In genomic region chr18:3207565-3207964, GRCh38 we compare ENCODE assay signal across 15 cellular contexts. TPM values are rescaled to one million over a fixed set of nuclear protein-coding genes. Genes with fewer than 3 reads are reported as not detected.
DNase-seq lines count a peak whose midpoint lies in the region; ATAC-seq and TF ChIP-seq lines count a peak whose summit lies in the region.
"Had no signal": no experiment of that assay in that cellular context is flagged by ENCODE, and none has a peak within 500 bp of the region (broad histone marks: within the 10 kb centered on the region; RNA-seq: fewer than 3 reads in every experiment).

No MANE protein-coding gene starts in this region.

- H3K27ac ChIP-seq in WERI-Rb-1: no peak overlapping the region
- H3K27ac ChIP-seq: neural progenitor cell, VCaP had no signal

- no peak overlapping the region for H3K27ac Mint-ChIP-seq in activated T-helper 17 cell treated with anti-CD3 and anti-CD28 coated beads, Interleukin-2, amount 50 U/mL, for 72 hours
- H3K27ac Mint-ChIP-seq: activated T-helper 2 cell treated with anti-CD3 and anti-CD28 coated beads, Interferon-gamma antibody, Interleukin-2, Interleukin-4, amounts not matched to agents 10 μg/mL and 5 μg/mL and 100 μg/mL, durations not matched to agents 14 hours and 24 hours and 36 hours; neural progenitor cell had no signal

- H3K27me3 ChIP-seq in WERI-Rb-1 (ENCODE audit: insufficient read depth, low read depth, severe bottlenecking): no peaks in the 10 kb centered on the region
- H3K27me3 ChIP-seq: neural progenitor cell had no signal

- no peak overlapping the region for H3K4me3 ChIP-seq in WERI-Rb-1 (ENCODE audit: low read depth, low read length)
- H3K4me3 ChIP-seq: neural progenitor cell had no signal

- H3K36me3 ChIP-seq in WERI-Rb-1: no peaks in the 10 kb centered on the region

- peaks cover 3% of the 10 kb centered on the region for H3K4me1 Mint-ChIP-seq in activated T-helper 17 cell treated with anti-CD3 and anti-CD28 coated beads, Interleukin-2, amount 50 U/mL, for 72 hours

- DNase-seq in Right ventricle myocardium inferior (ENCODE audit: missing footprints): no peak
- no peak for DNase-seq in cardiac septum (ENCODE audit: low spot score)
- peak; percentile 31 for DNase-seq in iris pigment epithelial cell (ENCODE audit: low read depth)
- DNase-seq in WERI-Rb-1: no peak
- no peak for DNase-seq in GM19240 (ENCODE audit: insufficient read length, low spot score)
- DNase-seq: cerebellar nuclear complex; DND-41; stimulated activated CD4-positive, alpha-beta T cell treated with anti-CD3 and anti-CD28 coated beads, Interleukin-12 subunit alpha, Interleukin-12 subunit beta, amount 100 ng/mL, for 4 hours had no signal

- peaks cover 10% of the 10 kb centered on the region for H3K9me3 Mint-ChIP-seq in activated T-helper 17 cell treated with anti-CD3 and anti-CD28 coated beads, Interleukin-2, amount 50 U/mL, for 72 hours

- no peaks in the 10 kb centered on the region for H3K27me3 Mint-ChIP-seq in activated T-helper 17 cell treated with anti-CD3 and anti-CD28 coated beads, Interleukin-2, amount 50 U/mL, for 72 hours

- intact Hi-C loops in Right ventricle myocardium inferior (cut with DNase I): no loop called here
- intact Hi-C loops in cardiac septum (cut with DNase I): no loop called here

- no peak overlapping the region for H3K4me3 Mint-ChIP-seq in activated T-helper 17 cell treated with anti-CD3 and anti-CD28 coated beads, Interleukin-2, amount 50 U/mL, for 72 hours
- H3K4me3 Mint-ChIP-seq: neural progenitor cell had no signal

- ATAC-seq in Right ventricle myocardium inferior (peak; percentile 46), HG03139 (IDR thresholded peaks at IDR 0.05; ENCODE audit: unreplicated experiment) (no peak), GM21390 (IDR thresholded peaks at IDR 0.05; ENCODE audit: unreplicated experiment) (no peak)
- ATAC-seq in activated T-helper 17 cell treated with anti-CD3 and anti-CD28 coated beads, Interleukin-2, amount 50 U/mL, for 72 hours (replicated peaks): peak; percentile 72
- ATAC-seq: left lobe of liver had no signal

- no peaks in the 10 kb centered on the region for H3K36me3 Mint-ChIP-seq in activated T-helper 17 cell treated with anti-CD3 and anti-CD28 coated beads, Interleukin-2, amount 50 U/mL, for 72 hours (ENCODE audit: low read depth)
- H3K36me3 Mint-ChIP-seq: neural progenitor cell had no signal

- TF ChIP-seq CTCF in WERI-Rb-1 (IDR thresholded peaks at IDR 0.05; ENCODE audit: low read depth, low read length): no peak

- peaks cover 3% of the 10 kb centered on the region for H3K9me3 ChIP-seq in WERI-Rb-1 (ENCODE audit: severe bottlenecking)

RNA-seq across cellular contexts. Expression of gene MYOM1, which starts 12.2 kb away (rescaled TPM):
- total RNA-seq in Right ventricle myocardium inferior: 611 TPM
- total RNA-seq in cardiac septum: 878 TPM
- total RNA-seq in activated T-helper 17 cell treated with anti-CD3 and anti-CD28 coated beads, Interleukin-2, amount 50 U/mL, for 72 hours: 1 to 10 TPM in 1 of 2 donors, under 1 TPM in 1; 0.52 to 2.0 TPM

RNA-seq across cellular contexts. Expression of gene MYL12A, which starts 40.0 kb away (rescaled TPM):
- 2,252 TPM for total RNA-seq in Right ventricle myocardium inferior
- 4,186 TPM for total RNA-seq in cardiac septum
- 100 to 1,000 TPM; 392 to 483 TPM for total RNA-seq in activated T-helper 17 cell treated with anti-CD3 and anti-CD28 coated beads, Interleukin-2, amount 50 U/mL, for 72 hours

RNA-seq across cellular contexts. Expression of gene MYL12B, which starts 54.4 kb away (rescaled TPM):
- total RNA-seq in Right ventricle myocardium inferior: 180 TPM
- 228 TPM for total RNA-seq in cardiac septum
- total RNA-seq in activated T-helper 17 cell treated with anti-CD3 and anti-CD28 coated beads, Interleukin-2, amount 50 U/mL, for 72 hours: 100 to 1,000 TPM; 206 to 271 TPM

Comparison
In these comparisons a context has a peak if more than half of its experiments do, and no peak if none do; other contexts are left out.
1. ATAC-seq: peak in Right ventricle myocardium inferior (single experiment) and activated T-helper 17 cell treated with anti-CD3 and anti-CD28 coated beads, Interleukin-2, amount 50 U/mL, for 72 hours (single experiment); none in HG03139 (single experiment) and GM21390 (single experiment).
2. RNA of gene MYOM1, which starts 12.2 kb away (total RNA-seq): 878 TPM in cardiac septum (single experiment) and 611 TPM in Right ventricle myocardium inferior (single experiment); 0.52 to 2.0 TPM in activated T-helper 17 cell treated with anti-CD3 and anti-CD28 coated beads, Interleukin-2, amount 50 U/mL, for 72 hours; every median in the first group is over 100 times any median in the second.